Comparison of ENCODE assay signal across 9 cellular contexts in genomic region chr17:45311406-45311761, GRCh38. TPM values are rescaled to one million over a fixed set of nuclear protein-coding genes. Genes with fewer than 3 reads are reported as not detected.
DNase-seq lines count a peak whose midpoint lies in the region; ATAC-seq and TF ChIP-seq lines count a peak whose summit lies in the region.
"Had no signal": no experiment of that assay in that cellular context is flagged by ENCODE, and none has a peak within 500 bp of the region (broad histone marks: within the 10 kb centered on the region; RNA-seq: fewer than 3 reads in every experiment).

No MANE protein-coding gene starts in this region.

- no peaks in the 10 kb centered on the region for H3K36me3 ChIP-seq in CD8-positive, alpha-beta T cell (ENCODE audit: insufficient read depth, low read length)
- H3K36me3 ChIP-seq in MM.1S (replicated peaks; ENCODE audit: insufficient read depth, low read length) (no peaks in the 10 kb centered on the region), colonic mucosa (no peaks in the 10 kb centered on the region)

- peak overlapping the region; percentile 87 for H3K4me2 ChIP-seq in MM.1S (ENCODE audit: low read depth, low read length)

- TF ChIP-seq CTCF in CD8-positive, alpha-beta T cell (IDR thresholded peaks at IDR 0.05), result no peak
- TF ChIP-seq CTCF in MM.1S (IDR thresholded peaks at IDR 0.05; ENCODE audit: low read length) (no peak), colonic mucosa (IDR thresholded peaks at IDR 0.05) (no peak), progenitor cell of endocrine pancreas (IDR thresholded peaks at IDR 0.05; ENCODE audit: unreplicated experiment) (no peak), WTC11 (IDR thresholded peaks at IDR 0.05) (no peak)

- no peaks in the 10 kb centered on the region for H3K27me3 ChIP-seq in CD8-positive, alpha-beta T cell (ENCODE audit: insufficient read depth, low read length)
- H3K27me3 ChIP-seq in MM.1S (replicated peaks; ENCODE audit: insufficient read depth, low read length), result no peaks in the 10 kb centered on the region
- H3K27me3 ChIP-seq in colonic mucosa, result no peaks in the 10 kb centered on the region

- H3K4me1 ChIP-seq in CD8-positive, alpha-beta T cell (ENCODE audit: insufficient read depth, low read length), result peaks cover 79% of the 10 kb centered on the region
- H3K4me1 ChIP-seq in MM.1S (ENCODE audit: low read length) (peaks cover 44% of the 10 kb centered on the region), colonic mucosa (peaks cover 62% of the 10 kb centered on the region)

- H4K20me1 ChIP-seq in MM.1S (ENCODE audit: insufficient read depth, low read length), result no peaks in the 10 kb centered on the region

- peaks cover 36% of the 10 kb centered on the region for H3K36me3 Mint-ChIP-seq in CD8-positive, alpha-beta T cell
- H3K36me3 Mint-ChIP-seq in progenitor cell of endocrine pancreas (ENCODE audit: insufficient read depth) (peaks cover 2% of the 10 kb centered on the region), WTC11 (peaks cover 5% of the 10 kb centered on the region; the same call in 1 of the 2 replicates)

- POLR2A ChIA-PET in CD8-positive, alpha-beta T cell (lab: Charles Lee), result interaction anchor here (0.7 to 2.3 kb wide), 8 partner anchors 9 to 150 kb away, joined by 3 to 15 read pairs (median 4); partner anchors contain the start of gene HEXIM2
- POLR2A ChIA-PET in WTC11 (lab: Charles Lee), result interaction anchor here (0.9 kb wide), 1 partner anchor 139 kb away, joined by 4 read pairs; no protein-coding TSS in a partner anchor

- CTCF ChIA-PET in CD8-positive, alpha-beta T cell (lab: Charles Lee), result interaction anchor here (0.6 to 8.4 kb wide), 16 partner anchors 14 to 176 kb away, joined by 3 to 104 read pairs (median 8); partner anchors contain the start of genes ACBD4 and FMNL1
- CTCF ChIA-PET in WTC11 (lab: Charles Lee), result interaction anchor here (0.6 to 2.2 kb wide), 8 partner anchors 34 to 176 kb away, joined by 3 to 8 read pairs (median 6); partner anchors contain the start of gene ACBD4

- H3K9ac ChIP-seq in MM.1S (ENCODE audit: low read length) (peak overlapping the region; percentile 81), colonic mucosa (ENCODE audit: low read depth in 2 of 2, low read length in 2 of 2) (peak overlapping the region; percentile 78 to 96)

- intact Hi-C loops in CD8-positive, alpha-beta T cell (cut with DNase I, micrococcal nuclease), result no loop called here
- intact Hi-C loops in colonic mucosa (cut with DNase I), result no loop called here

- peaks cover 84% of the 10 kb centered on the region for H3K4me1 Mint-ChIP-seq in CD8-positive, alpha-beta T cell (ENCODE audit: low read depth)
- H3K4me1 Mint-ChIP-seq in progenitor cell of endocrine pancreas (ENCODE audit: low read depth) (peaks cover 50% of the 10 kb centered on the region), WTC11 (peaks cover 28% of the 10 kb centered on the region)

- peaks cover 94% of the 10 kb centered on the region for H3K79me2 ChIP-seq in MM.1S (ENCODE audit: low read length)

- H3K27me3 Mint-ChIP-seq in CD8-positive, alpha-beta T cell (ENCODE audit: low read depth), result no peaks in the 10 kb centered on the region
- no peaks in the 10 kb centered on the region for H3K27me3 Mint-ChIP-seq in progenitor cell of endocrine pancreas
- peaks cover 17% of the 10 kb centered on the region for H3K27me3 Mint-ChIP-seq in WTC11 (ENCODE audit: low read depth)

- peak overlapping the region; percentile 94 for H3K27ac Mint-ChIP-seq in CD8-positive, alpha-beta T cell
- H3K27ac Mint-ChIP-seq in progenitor cell of endocrine pancreas (peak overlapping the region; percentile 82), WTC11 (no peak overlapping the region)

- ATAC-seq in CD8-positive, alpha-beta T cell, result no peak
- ATAC-seq in WTC11, result no peak

- no peaks in the 10 kb centered on the region for H3K9me3 Mint-ChIP-seq in CD8-positive, alpha-beta T cell
- H3K9me3 Mint-ChIP-seq in progenitor cell of endocrine pancreas (ENCODE audit: low read depth) (no peaks in the 10 kb centered on the region), WTC11 (no peaks in the 10 kb centered on the region)

- H3K4me3 Mint-ChIP-seq in CD8-positive, alpha-beta T cell, result peak overlapping the region; percentile 84
- no peak overlapping the region for H3K4me3 Mint-ChIP-seq in progenitor cell of endocrine pancreas (ENCODE audit: low read depth)
- no peak overlapping the region for H3K4me3 Mint-ChIP-seq in WTC11

- peaks cover 56% of the 10 kb centered on the region for H3F3A ChIP-seq in MM.1S (ENCODE audit: insufficient read depth, low read length)

- DNase-seq in CD8-positive, alpha-beta T cell, result no peak
- DNase-seq in MM.1S (no peak), colonic mucosa (no peak), progenitor cell of endocrine pancreas (ENCODE audit: low spot score, unreplicated experiment) (no peak), EL (no peak), WTC11 (ENCODE audit: low spot score) (no peak), AG20443 (ENCODE audit: low spot score) (no peak)
- no peak for DNase-seq in stimulated activated CD4-positive, alpha-beta T cell treated with anti-CD3 and anti-CD28 coated beads, Interleukin-1b, Interleukin-23, amount 100 ng/mL, for 48 hours

- no peak overlapping the region for H2AFZ ChIP-seq in MM.1S (ENCODE audit: low read length)

- H3K4me3 ChIP-seq in CD8-positive, alpha-beta T cell (ENCODE audit: low read depth, low read length), result peak overlapping the region; percentile 40
- H3K4me3 ChIP-seq in MM.1S (ENCODE audit: low read length), result peak overlapping the region; percentile 68
- H3K4me3 ChIP-seq in colonic mucosa, result no peak overlapping the region

- no peaks in the 10 kb centered on the region for H3K9me3 ChIP-seq in CD8-positive, alpha-beta T cell (ENCODE audit: low read length)
- no peaks in the 10 kb centered on the region for H3K9me3 ChIP-seq in MM.1S (replicated peaks; ENCODE audit: insufficient read depth, low read length)
- no peaks in the 10 kb centered on the region for H3K9me3 ChIP-seq in colonic mucosa

- H3K9me2 ChIP-seq in MM.1S (replicated peaks; ENCODE audit: insufficient read depth, low read length), result no peaks in the 10 kb centered on the region

- H3K27ac ChIP-seq in CD8-positive, alpha-beta T cell (ENCODE audit: low read depth, low read length), result peak overlapping the region; percentile 69
- H3K27ac ChIP-seq in MM.1S (ENCODE audit: low read length), result peak overlapping the region; percentile 93
- peak overlapping the region; percentile 98 for H3K27ac ChIP-seq in colonic mucosa

TF ChIP-seq in WTC11, 78 proteins besides CTCF, POLR2A, EP300 and RAD21 (continues in another document):
- TF ChIP-seq TCF7 (CRISPR knock-in tag; IDR thresholded peaks at IDR 0.05; ENCODE audit: low read depth) (no peak), ZMAT4 (CRISPR knock-in tag; IDR thresholded peaks at IDR 0.05) (no peak), RORB (CRISPR knock-in tag; IDR thresholded peaks at IDR 0.05) (no peak), EMX1 (CRISPR knock-in tag; IDR thresholded peaks at IDR 0.05) (no peak), RELA (CRISPR knock-in tag; IDR thresholded peaks at IDR 0.05; ENCODE audit: borderline replicate concordance) (no peak), TEAD1 (CRISPR knock-in tag; IDR thresholded peaks at IDR 0.05) (no peak), E2F4 (CRISPR knock-in tag; IDR thresholded peaks at IDR 0.05; ENCODE audit: borderline replicate concordance, low read depth) (no peak)
- TF ChIP-seq, protein P1, sequence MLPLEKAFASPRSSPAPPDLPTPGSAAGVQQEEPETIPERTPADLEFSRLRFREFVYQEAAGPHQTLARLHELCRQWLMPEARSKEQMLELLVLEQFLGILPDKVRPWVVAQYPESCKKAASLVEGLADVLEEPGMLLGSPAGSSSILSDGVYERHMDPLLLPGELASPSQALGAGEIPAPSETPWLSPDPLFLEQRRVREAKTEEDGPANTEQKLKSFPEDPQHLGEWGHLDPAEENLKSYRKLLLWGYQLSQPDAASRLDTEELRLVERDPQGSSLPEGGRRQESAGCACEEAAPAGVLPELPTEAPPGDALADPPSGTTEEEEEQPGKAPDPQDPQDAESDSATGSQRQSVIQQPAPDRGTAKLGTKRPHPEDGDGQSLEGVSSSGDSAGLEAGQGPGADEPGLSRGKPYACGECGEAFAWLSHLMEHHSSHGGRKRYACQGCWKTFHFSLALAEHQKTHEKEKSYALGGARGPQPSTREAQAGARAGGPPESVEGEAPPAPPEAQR (CRISPR knock-in tag; IDR thresholded peaks at IDR 0.05), result no peak

RNA-seq across cellular contexts. Expression of gene MAP3K14, which starts 5.4 kb away (rescaled TPM):
- 10 to 100 TPM; 38.1 to 39.1 TPM for total RNA-seq in CD8-positive, alpha-beta T cell
- total RNA-seq in colonic mucosa, result 10 to 100 TPM; 11.1 to 15.0 TPM
- 7.8 and 8.7 TPM in 2 replicates for total RNA-seq in progenitor cell of endocrine pancreas
- 3.3 to 4.0 TPM (median 3.8 TPM) in 3 replicates for total RNA-seq in WTC11 (2021)

RNA-seq across cellular contexts. Expression of gene SPATA32, which starts 49.5 kb away (rescaled TPM):
- under 1 TPM in 1 of 2 experiments, not detected in 1; 0.22 TPM for total RNA-seq in CD8-positive, alpha-beta T cell
- total RNA-seq in colonic mucosa, result not detected
- total RNA-seq in progenitor cell of endocrine pancreas, result 0.24 TPM in 1 of 2 replicates, not detected in the other
- 0.14 to 0.15 TPM in 2 of 3 replicates, not detected in the other for total RNA-seq in WTC11 (2021)
- total RNA-seq: frontal cortex had no signal
